In the genomic region with DNA sequence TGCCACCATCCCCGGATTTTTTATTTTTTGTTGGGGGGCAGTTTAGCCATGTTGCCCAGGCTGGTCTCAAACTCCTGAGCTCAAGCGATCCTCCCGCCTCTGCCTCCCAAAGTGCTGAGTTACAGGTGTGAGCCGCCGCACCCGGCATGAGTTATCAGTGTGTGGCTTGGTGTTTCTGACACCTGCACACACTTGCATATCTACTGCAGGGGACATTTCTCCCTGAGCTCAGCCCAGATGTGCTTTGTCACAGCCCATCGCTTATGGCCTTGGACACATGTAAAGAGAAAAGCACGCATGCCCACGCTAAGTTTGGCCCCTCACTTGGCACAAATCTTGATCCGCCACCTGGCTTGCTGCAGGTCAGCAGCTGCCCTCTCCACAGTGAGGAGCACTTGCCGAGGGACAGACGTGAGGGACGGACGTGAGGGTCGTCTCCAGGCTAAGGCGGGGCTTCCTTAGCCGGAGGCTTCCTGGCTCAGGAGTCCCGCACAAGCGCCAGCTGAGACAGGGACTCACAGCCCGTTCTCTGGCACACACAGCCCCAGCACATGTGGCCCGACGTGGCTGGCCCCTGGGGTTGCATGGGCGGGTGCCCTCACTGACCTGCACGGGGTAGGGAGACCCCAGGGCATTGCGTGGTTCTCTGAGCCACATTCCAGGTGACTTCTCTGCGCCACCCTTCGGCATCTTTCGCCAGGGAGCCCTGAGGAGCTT, we compare ENCODE assay signal across 20 cellular contexts. TPM values are rescaled to one million over a fixed set of nuclear protein-coding genes. Genes with fewer than 3 reads are reported as not detected.
"Had no signal": no experiment of that assay in that cellular context is flagged by ENCODE, and none has a peak within 500 bp of the region (broad histone marks: within the 10 kb centered on the region; RNA-seq: fewer than 3 reads in every experiment).

No MANE protein-coding gene starts in this region.

- H3K27ac ChIP-seq: epithelial cell of prostate, heart left ventricle, lower lobe of right lung, ovary, thoracic aorta had no signal

- H3K4me3 Mint-ChIP-seq: activated B cell treated with CpG ODN at 0.5 μM for 24 hours; activated CD4-positive, alpha-beta T cell treated with anti-CD3 and anti-CD28 coated beads, Interleukin-2, amount 10 ng/mL, durations not matched to agents 24 days and 14 days; activated naive CD8-positive, alpha-beta T cell treated with anti-CD3 and anti-CD28 coated beads for 36 hours; activated T-helper 1 cell treated with anti-CD3 and anti-CD28 coated beads, Interleukin-12 subunit alpha, Interleukin-12 subunit beta, Interleukin-2, Interleukin-4 antibody, amounts not matched to agents 30 ng/mL and 10 ng/mL and 1 ng/mL, durations not matched to agents 14 hours and 24 hours and 36 hours; effector memory CD8-positive, alpha-beta T cell had no signal

- H3K36me3 Mint-ChIP-seq: activated naive CD8-positive, alpha-beta T cell treated with anti-CD3 and anti-CD28 coated beads for 36 hours had no signal

- FAIRE-seq: frontal cortex, TTC549 had no signal

- DNase-seq: activated B cell treated with CpG ODN at 0.5 μM for 24 hours; activated CD4-positive, alpha-beta T cell treated with anti-CD3 and anti-CD28 coated beads, Interleukin-2, amount 10 ng/mL, durations not matched to agents 24 days and 14 days; activated naive CD8-positive, alpha-beta T cell treated with anti-CD3 and anti-CD28 coated beads for 36 hours; aorta; cerebellar nuclear complex; dermis blood vessel endothelial cell; effector memory CD8-positive, alpha-beta T cell; left colon; lower lobe of right lung; ovary had no signal

- H3K27me3 ChIP-seq: heart left ventricle, ovary had no signal

- H3K4me3 ChIP-seq: heart left ventricle, lower lobe of right lung, ovary, thoracic aorta had no signal

- H3K27ac Mint-ChIP-seq: activated B cell treated with CpG ODN at 0.5 μM for 24 hours; activated CD4-positive, alpha-beta T cell treated with anti-CD3 and anti-CD28 coated beads, Interleukin-2, amount 10 ng/mL, durations not matched to agents 24 days and 14 days; activated naive CD8-positive, alpha-beta T cell treated with anti-CD3 and anti-CD28 coated beads for 36 hours; activated T-helper 1 cell treated with anti-CD3 and anti-CD28 coated beads, Interleukin-12 subunit alpha, Interleukin-12 subunit beta, Interleukin-2, Interleukin-4 antibody, amounts not matched to agents 30 ng/mL and 10 ng/mL and 1 ng/mL, durations not matched to agents 14 hours and 24 hours and 36 hours; effector memory CD8-positive, alpha-beta T cell had no signal

- H3K9me3 ChIP-seq: heart left ventricle, lower lobe of right lung, ovary, thoracic aorta had no signal

- H3K36me3 ChIP-seq: ovary had no signal

- ATAC-seq: effector memory CD8-positive, alpha-beta T cell; heart left ventricle; left colon; lower lobe of right lung had no signal

- H3K27me3 Mint-ChIP-seq: activated B cell treated with CpG ODN at 0.5 μM for 24 hours; activated CD4-positive, alpha-beta T cell treated with anti-CD3 and anti-CD28 coated beads, Interleukin-2, amount 10 ng/mL, durations not matched to agents 24 days and 14 days; activated naive CD8-positive, alpha-beta T cell treated with anti-CD3 and anti-CD28 coated beads for 36 hours; effector memory CD8-positive, alpha-beta T cell had no signal

- H3K9me3 Mint-ChIP-seq: activated B cell treated with CpG ODN at 0.5 μM for 24 hours; activated CD4-positive, alpha-beta T cell treated with anti-CD3 and anti-CD28 coated beads, Interleukin-2, amount 10 ng/mL, durations not matched to agents 24 days and 14 days; activated naive CD8-positive, alpha-beta T cell treated with anti-CD3 and anti-CD28 coated beads for 36 hours; activated T-helper 1 cell treated with anti-CD3 and anti-CD28 coated beads, Interleukin-12 subunit alpha, Interleukin-12 subunit beta, Interleukin-2, Interleukin-4 antibody, amounts not matched to agents 30 ng/mL and 10 ng/mL and 1 ng/mL, durations not matched to agents 14 hours and 24 hours and 36 hours; effector memory CD8-positive, alpha-beta T cell had no signal

RNA-seq across cellular contexts. Expression of gene CYP2W1, which starts 11.8 kb away (rescaled TPM):
- total RNA-seq: activated B cell treated with CpG ODN at 0.5 μM for 24 hours; activated CD4-positive, alpha-beta T cell treated with anti-CD3 and anti-CD28 coated beads, Interleukin-2, amount 10 ng/mL, durations not matched to agents 24 days and 14 days; activated CD8-positive, alpha-beta memory T cell treated with anti-CD3 and anti-CD28 coated beads for 36 hours; activated naive CD8-positive, alpha-beta T cell treated with anti-CD3 and anti-CD28 coated beads for 36 hours; activated T-helper 1 cell treated with anti-CD3 and anti-CD28 coated beads, Interleukin-12 subunit alpha, Interleukin-12 subunit beta, Interleukin-2, Interleukin-4 antibody, amounts not matched to agents 30 ng/mL and 10 ng/mL and 1 ng/mL, durations not matched to agents 14 hours and 24 hours and 36 hours; aorta; dermis blood vessel endothelial cell; frontal cortex; heart left ventricle; lower lobe of right lung; pulmonary artery endothelial cell; T-helper 2 cell treated with Interferon-gamma antibody and Interleukin-4, amounts not matched to agents 100 ng/mL and 5 ng/mL, for 36 hours; thoracic aorta had no signal
- polyA plus RNA-seq: aorta, heart left ventricle, neural cell had no signal

RNA-seq across cellular contexts. Expression of gene GPR146, which starts 49.6 kb away (rescaled TPM):
- polyA plus RNA-seq: neural cell had no signal
